In genomic region chr19:41883821-41884733, GRCh38 we compare ENCODE assay signal across 1 cellular context.
TF ChIP-seq lines count a peak whose summit lies in the region.

No MANE protein-coding gene starts in this region.

TF ChIP-seq in HepG2, 621 proteins besides CTCF, POLR2A, EP300 and RAD21 (continued from another document and continues in another):
- TF ChIP-seq AKNA (CRISPR knock-in tag; IDR thresholded peaks at IDR 0.05; ENCODE audit: borderline replicate concordance) (no peak), ZBTB43 (CRISPR knock-in tag; conservative IDR thresholded peaks at IDR 0.05) (no peak), MXD3 (CRISPR knock-in tag; IDR thresholded peaks at IDR 0.05) (peak; percentile 67), MED13 (CRISPR knock-in tag; IDR thresholded peaks at IDR 0.05) (peak; percentile 87; the same call in 1 of the 2 replicates), ZNF550 (CRISPR knock-in tag; IDR thresholded peaks at IDR 0.05; ENCODE audit: borderline replicate concordance) (no peak), ZNF619 (CRISPR knock-in tag; IDR thresholded peaks at IDR 0.05) (peak; percentile 83; the same call in 1 of the 2 replicates), TOPORS (CRISPR knock-in tag; IDR thresholded peaks at IDR 0.05) (no peak), RARA (CRISPR knock-in tag; IDR thresholded peaks at IDR 0.05) (no peak), ZNF567 (CRISPR knock-in tag; IDR thresholded peaks at IDR 0.05; ENCODE audit: borderline replicate concordance) (peak; percentile 86; the same call in 1 of the 2 replicates), MZF1 (CRISPR knock-in tag; IDR thresholded peaks at IDR 0.05; ENCODE audit: borderline replicate concordance) (no peak), MAF1 (CRISPR knock-in tag; IDR thresholded peaks at IDR 0.05; ENCODE audit: borderline replicate concordance) (peak; percentile 73; the same call in 1 of the 2 replicates), GZF1 (CRISPR knock-in tag; IDR thresholded peaks at IDR 0.05) (peak; percentile 24; the same call in 1 of the 2 replicates), TBX2 (CRISPR knock-in tag; IDR thresholded peaks at IDR 0.05; ENCODE audit: borderline replicate concordance) (peak; percentile 81; the same call in 1 of the 2 replicates), ZNF263 (CRISPR knock-in tag; IDR thresholded peaks at IDR 0.05) (peak; percentile 91), CREBL2 (CRISPR knock-in tag; IDR thresholded peaks at IDR 0.05; ENCODE audit: borderline replicate concordance) (no peak), TMF1 (CRISPR knock-in tag; IDR thresholded peaks at IDR 0.05; ENCODE audit: low read depth) (no peak), DZIP1 (CRISPR knock-in tag; IDR thresholded peaks at IDR 0.05) (no peak), MYPOP (CRISPR knock-in tag; IDR thresholded peaks at IDR 0.05) (peak; percentile 98), ZNF383 (CRISPR knock-in tag; IDR thresholded peaks at IDR 0.05; ENCODE audit: borderline replicate concordance) (0 out of 2 replicates have a peak, but pooled peaks have one; percentile 10), SETDB1 (CRISPR knock-in tag; IDR thresholded peaks at IDR 0.05; ENCODE audit: borderline replicate concordance) (no peak), TEAD2 (CRISPR knock-in tag; IDR thresholded peaks at IDR 0.05) (no peak), SMC3 (IDR thresholded peaks at IDR 0.05; ENCODE audit: low read length) (no peak), KLF15 (CRISPR knock-in tag; IDR thresholded peaks at IDR 0.05; ENCODE audit: borderline replicate concordance) (no peak; the same call in 1 of the 2 replicates), ATF7-NPFF (CRISPR knock-in tag; IDR thresholded peaks at IDR 0.05; ENCODE audit: low read depth) (peak; percentile 66), NAIF1 (CRISPR knock-in tag; IDR thresholded peaks at IDR 0.05; ENCODE audit: borderline replicate concordance) (no peak), NR2F6 (IDR thresholded peaks at IDR 0.05) (no peak), NR2F6 (CRISPR knock-in tag; IDR thresholded peaks at IDR 0.05) (peak; percentile 59; the same call in 1 of the 2 replicates), GFI1 (CRISPR knock-in tag; IDR thresholded peaks at IDR 0.05; ENCODE audit: borderline replicate concordance) (no peak; the same call in 1 of the 2 replicates), TRIM24 (CRISPR knock-in tag; IDR thresholded peaks at IDR 0.05) (no peak), HDAC2 (CRISPR knock-in tag; IDR thresholded peaks at IDR 0.05) (peak; percentile 64), DBP (CRISPR knock-in tag; IDR thresholded peaks at IDR 0.05; ENCODE audit: not compliant biosample characterization) (no peak), TGIF2 (CRISPR knock-in tag; IDR thresholded peaks at IDR 0.05) (peak; percentile 79; the same call in 1 of the 2 replicates), SOX13 (IDR thresholded peaks at IDR 0.05) (no peak), SOX13 (CRISPR knock-in tag; conservative IDR thresholded peaks at IDR 0.05 in 1 of 2, IDR thresholded peaks at IDR 0.05 in 1 of 2) (peak in 1 of 2 experiments; percentile 58; a peak in 2 of 4 replicates), TIGD3 (CRISPR knock-in tag; IDR thresholded peaks at IDR 0.05; ENCODE audit: borderline replicate concordance) (0 out of 2 replicates have a peak, but pooled peaks have one; percentile 31), ELF1 (CRISPR knock-in tag; IDR thresholded peaks at IDR 0.05) (peak; percentile 98), ZNF205 (CRISPR knock-in tag; IDR thresholded peaks at IDR 0.05) (peak; percentile 82; the same call in 1 of the 2 replicates), ZNF160 (CRISPR knock-in tag; IDR thresholded peaks at IDR 0.05) (0 out of 2 replicates have a peak, but pooled peaks have one; percentile 30), SP4 (CRISPR knock-in tag; IDR thresholded peaks at IDR 0.05) (peak; percentile 81), ELF3 (CRISPR knock-in tag; IDR thresholded peaks at IDR 0.05) (peak; percentile 97), ZNF557 (CRISPR knock-in tag; IDR thresholded peaks at IDR 0.05) (no peak), ATF1 (CRISPR knock-in tag; IDR thresholded peaks at IDR 0.05) (peak; percentile 69), ZBTB1 (CRISPR knock-in tag; IDR thresholded peaks at IDR 0.05; ENCODE audit: borderline replicate concordance) (no peak), FIP1L1 (IDR thresholded peaks at IDR 0.05; ENCODE audit: borderline replicate concordance, insufficient read depth, low read depth, low read length) (0 out of 2 replicates have a peak, but pooled peaks have one; percentile 57), ZNF720 (CRISPR knock-in tag; IDR thresholded peaks at IDR 0.05) (no peak), ZBTB3 (CRISPR knock-in tag; IDR thresholded peaks at IDR 0.05; ENCODE audit: borderline replicate concordance, low read depth) (no peak), ZNF343 (CRISPR knock-in tag; IDR thresholded peaks at IDR 0.05) (no peak), ZSCAN20 (CRISPR knock-in tag; IDR thresholded peaks at IDR 0.05; ENCODE audit: borderline replicate concordance) (peak; percentile 84), ZHX1 (CRISPR knock-in tag; IDR thresholded peaks at IDR 0.05; ENCODE audit: low read depth) (peak; percentile 56; the same call in 1 of the 2 replicates), PHB2 (IDR thresholded peaks at IDR 0.05; ENCODE audit: partially characterized antibody) (no peak), ZNF430 (CRISPR knock-in tag; IDR thresholded peaks at IDR 0.05) (peak; percentile 86; the same call in 1 of the 2 replicates), ZNF772 (CRISPR knock-in tag; IDR thresholded peaks at IDR 0.05) (0 out of 2 replicates have a peak, but pooled peaks have one; percentile 66), NFE2 (CRISPR knock-in tag; IDR thresholded peaks at IDR 0.05) (no peak), KDM4B (CRISPR knock-in tag; IDR thresholded peaks at IDR 0.05) (peak; percentile 85), ZBTB38 (CRISPR knock-in tag; IDR thresholded peaks at IDR 0.05) (peak; percentile 75; the same call in 1 of the 2 replicates)
